In the genomic region with DNA sequence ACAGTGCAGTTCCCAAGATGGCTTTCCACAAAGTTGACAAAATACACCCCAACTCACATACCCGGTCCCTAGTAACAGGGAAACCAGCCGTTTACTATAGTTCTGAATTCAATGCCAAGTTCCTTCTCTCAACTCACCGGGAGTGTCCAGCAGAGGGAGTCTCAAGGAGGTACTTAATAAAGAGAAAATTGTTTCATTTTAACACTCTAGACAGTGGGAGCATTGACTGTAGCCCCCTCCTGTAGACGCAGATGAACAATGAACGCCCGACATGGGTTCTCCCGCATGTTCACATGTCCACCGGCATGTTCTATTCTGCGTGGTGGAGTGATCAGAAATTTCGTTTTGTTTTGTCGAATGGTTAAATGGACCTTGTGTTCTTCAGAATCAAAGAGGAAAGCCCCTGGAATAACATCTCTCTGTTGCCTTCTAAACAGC, we compare ENCODE assay signal across 8 cellular contexts. TPM values are rescaled to one million over a fixed set of nuclear protein-coding genes. Genes with fewer than 3 reads are reported as not detected.
A peak's percentile ranks its signal among the peaks of the same experiment; 100 is the strongest.
DNase-seq lines count a peak whose midpoint lies in the region; ATAC-seq and TF ChIP-seq lines count a peak whose summit lies in the region.

No MANE protein-coding gene starts in this region.

- H3K36me3 ChIP-seq in BLaER1, result peaks cover 23% of the 10 kb centered on the region; the same call in 1 of the 2 replicates

- H3K4me1 ChIP-seq in BLaER1, result peaks cover 47% of the 10 kb centered on the region

- peak; percentile 36 for ATAC-seq in GM19438 (IDR thresholded peaks at IDR 0.05; ENCODE audit: low read depth, unreplicated experiment)
- no peak for ATAC-seq in HG03025 (IDR thresholded peaks at IDR 0.05; ENCODE audit: low FRiP score, unreplicated experiment)

- peak overlapping the region; percentile 81 for H3K4me2 ChIP-seq in BLaER1

- TF ChIP-seq POLR2A in NB4 (IDR thresholded peaks at IDR 0.05; ENCODE audit: extremely low read depth, insufficient read length), result no peak

- DNase-seq in NB4 (ENCODE audit: low read depth) (peak; percentile 92), SW480 (ENCODE audit: low spot score) (peak; percentile 78), astrocyte of the spinal cord (ENCODE audit: low read depth, low spot score) (peak; percentile 92), hepatic stellate cell (ENCODE audit: low spot score) (peak; percentile 67), renal cortical epithelial cell (ENCODE audit: low read depth) (peak; percentile 75)

- in situ Hi-C loops in astrocyte of the spinal cord (cut with HindIII; ENCODE audit: low sequenced_read_pairs), result no loop called here

- H3K27me3 ChIP-seq in BLaER1, result no peaks in the 10 kb centered on the region

- H3K27ac ChIP-seq in BLaER1, result peak overlapping the region; percentile 87

- H3K9me3 ChIP-seq in BLaER1, result no peaks in the 10 kb centered on the region

- TF ChIP-seq CTCF in NB4 (IDR thresholded peaks at IDR 0.05; ENCODE audit: low read depth, low read length) (peak; percentile 85), astrocyte of the spinal cord (IDR thresholded peaks at IDR 0.05; ENCODE audit: low read depth, low read length) (peak; percentile 72)

- H4K20me1 ChIP-seq in BLaER1, result peaks cover 48% of the 10 kb centered on the region

- H3K4me3 ChIP-seq in BLaER1 (peak overlapping the region; percentile 86), NB4 (ENCODE audit: low read depth, low read length) (peak overlapping the region; percentile 93), astrocyte of the spinal cord (ENCODE audit: low read depth, low read length) (peak overlapping the region; percentile 89)

- peak overlapping the region; percentile 89 for H3K9ac ChIP-seq in BLaER1

RNA-seq across cellular contexts. Expression of gene HIPK2, which starts 1.9 kb away (rescaled TPM):
- 22.7 and 186 TPM in 2 replicates for total RNA-seq in renal cortical epithelial cell

RNA-seq across cellular contexts. Expression of gene TBXAS1, which starts 53.2 kb away (rescaled TPM):
- total RNA-seq in renal cortical epithelial cell, result 10.4 and 35.5 TPM in 2 replicates
